8 cellular contexts compared by ENCODE assay signal in the genomic region with DNA sequence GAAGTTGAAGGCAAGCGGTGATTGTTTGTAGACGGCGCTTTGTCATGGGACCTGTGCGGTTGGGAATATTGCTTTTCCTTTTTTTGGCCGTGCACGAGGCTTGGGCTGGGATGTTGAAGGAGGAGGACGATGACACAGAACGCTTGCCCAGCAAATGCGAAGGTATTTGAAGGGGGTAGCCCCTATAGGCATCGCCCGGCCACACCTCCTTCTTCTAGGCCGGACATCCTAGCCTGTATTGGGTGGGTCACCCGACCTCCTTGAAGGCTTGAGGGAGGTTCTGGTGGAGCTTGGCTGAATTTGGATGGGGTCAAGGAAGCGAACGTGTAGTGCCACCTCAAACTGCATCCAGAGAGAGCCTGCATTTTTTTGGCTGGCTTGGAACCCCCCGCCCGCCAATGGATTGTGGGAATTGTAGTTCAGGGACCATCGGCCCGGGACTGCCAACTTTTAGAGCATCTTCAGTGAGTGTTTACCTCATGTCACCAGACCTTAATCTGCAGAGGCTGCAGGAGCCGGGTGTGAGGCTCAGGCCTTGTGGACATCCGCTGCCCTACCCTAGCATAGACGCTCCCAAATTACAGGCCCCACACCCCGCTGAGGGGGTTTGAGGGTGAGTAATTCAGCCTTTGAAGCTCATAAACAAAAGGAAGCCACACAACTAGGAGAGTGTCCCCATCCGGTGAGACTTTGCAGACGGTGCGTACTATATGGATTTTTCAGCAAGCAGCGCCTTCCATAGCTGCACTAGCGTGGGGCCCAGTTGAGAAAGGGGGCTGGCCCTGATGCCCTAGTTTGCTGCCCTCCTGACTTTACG. TPM values are rescaled to one million over a fixed set of nuclear protein-coding genes. Genes with fewer than 3 reads are reported as not detected.
DNase-seq lines count a peak whose midpoint lies in the region; ATAC-seq and TF ChIP-seq lines count a peak whose summit lies in the region.

No MANE protein-coding gene starts in this region.

- H3K27ac ChIP-seq in AG04450 (ENCODE audit: low read depth, low read length) (peak overlapping the region; percentile 74), fibroblast of lung (ENCODE audit: insufficient read depth, low read length) (peak overlapping the region; percentile 89)
- peak overlapping the region; percentile 88 for H3K27ac ChIP-seq in naive thymus-derived CD4-positive, alpha-beta T cell (ENCODE audit: low read depth, low read length)

- H3K4me3 ChIP-seq in AG04450 (ENCODE audit: low read depth, low read length) (peak overlapping the region; percentile 98), fibroblast of lung (replicated peaks in 1 of 4; ENCODE audit: control extremely low read depth in 1 of 4, insufficient read depth in 1 of 4, low read depth in 3 of 4, low read length in 4 of 4) (peak overlapping the region; percentile 79 to 96 (median 92))
- peak overlapping the region; percentile 100 for H3K4me3 ChIP-seq in naive thymus-derived CD4-positive, alpha-beta T cell (ENCODE audit: low read length)

- no peaks in the 10 kb centered on the region for H3K9me3 Mint-ChIP-seq in activated T-cell treated with anti-CD3 and anti-CD28 coated beads, Interleukin-2, amount 50 U/mL, for 72 hours
- H3K9me3 Mint-ChIP-seq in naive thymus-derived CD4-positive, alpha-beta T cell: peaks cover 0 to 3% (median 0%) of the 10 kb centered on the region in 11 donors
- H3K9me3 Mint-ChIP-seq in stimulated activated naive CD8-positive, alpha-beta T cell treated with anti-CD3 and anti-CD28 coated beads, Interleukin-15, Interleukin-2, amounts not matched to agents 100 ng/mL and 50 ng/mL, for 24 hours: no peaks in the 10 kb centered on the region

- peak; percentile 46 for ATAC-seq in GM18508 (IDR thresholded peaks at IDR 0.05; ENCODE audit: insufficient read depth, unreplicated experiment)
- ATAC-seq in HG03025 (IDR thresholded peaks at IDR 0.05; ENCODE audit: low FRiP score, unreplicated experiment): peak; percentile 31
- ATAC-seq in activated T-cell treated with anti-CD3 and anti-CD28 coated beads, Interleukin-2, amount 50 U/mL, for 72 hours (replicated peaks in 1 of 2): peak; percentile 81
- peak; percentile 68 for ATAC-seq in naive thymus-derived CD4-positive, alpha-beta T cell

- H3K27me3 ChIP-seq in AG04450 (ENCODE audit: control insufficient read depth, insufficient read depth, low read length) (no peaks in the 10 kb centered on the region), fibroblast of lung (ENCODE audit: control insufficient read depth, insufficient read depth, low read length) (no peaks in the 10 kb centered on the region)
- no peaks in the 10 kb centered on the region for H3K27me3 ChIP-seq in naive thymus-derived CD4-positive, alpha-beta T cell (ENCODE audit: control insufficient read depth in 2 of 2, insufficient read depth in 2 of 2, low read length in 2 of 2)

- CTCF ChIA-PET in AG04450 (lab: Charles Lee): interaction anchor here (0.5 to 2.2 kb wide), 3 partner anchors 10 to 65 kb away, joined by 4 to 11 read pairs (median 9); no protein-coding TSS in a partner anchor
- CTCF ChIA-PET in naive thymus-derived CD4-positive, alpha-beta T cell (lab: Charles Lee): interaction anchor here (0.6 to 1.0 kb wide), 7 partner anchors 9 to 743 kb away, joined by 3 to 8 read pairs (median 3); no protein-coding TSS in a partner anchor

- H3K9me3 ChIP-seq in AG04450 (ENCODE audit: control insufficient read depth, insufficient read depth, low read length) (no peaks in the 10 kb centered on the region), fibroblast of lung (ENCODE audit: control insufficient read depth, insufficient read depth, low read depth, low read length) (no peaks in the 10 kb centered on the region)
- H3K9me3 ChIP-seq in naive thymus-derived CD4-positive, alpha-beta T cell (ENCODE audit: control insufficient read depth in 2 of 3, low read length in 3 of 3): no peaks in the 10 kb centered on the region

- H3K4me2 ChIP-seq in fibroblast of lung (ENCODE audit: extremely low read depth, insufficient read depth, low read length): peak overlapping the region; percentile 79

- peak overlapping the region; percentile 99 for H3K27ac Mint-ChIP-seq in activated T-cell treated with anti-CD3 and anti-CD28 coated beads, Interleukin-2, amount 50 U/mL, for 72 hours
- peak overlapping the region; percentile 97 to 99 (median 98) for H3K27ac Mint-ChIP-seq in naive thymus-derived CD4-positive, alpha-beta T cell
- H3K27ac Mint-ChIP-seq in stimulated activated naive CD8-positive, alpha-beta T cell treated with anti-CD3 and anti-CD28 coated beads, Interleukin-15, Interleukin-2, amounts not matched to agents 100 ng/mL and 50 ng/mL, for 24 hours: peak overlapping the region; percentile 98

- peak overlapping the region; percentile 97 for H2AFZ ChIP-seq in fibroblast of lung (ENCODE audit: low read length)

- peak overlapping the region; percentile 63 for H3K9ac ChIP-seq in fibroblast of lung (ENCODE audit: insufficient read depth, low read length)

- H4K20me1 ChIP-seq in fibroblast of lung (ENCODE audit: control insufficient read depth, extremely low read depth, insufficient read depth, low read length): no peaks in the 10 kb centered on the region

- TF ChIP-seq CTCF in AG04450 (IDR thresholded peaks at IDR 0.05; ENCODE audit: low read depth, low read length): no peak
- no peak for TF ChIP-seq CTCF in fibroblast of lung (conservative IDR thresholded peaks at IDR 0.05 in 1 of 2, IDR thresholded peaks at IDR 0.05 in 1 of 2; ENCODE audit: low read depth in 1 of 2, low read length in 2 of 2)

- H3K79me2 ChIP-seq in fibroblast of lung (ENCODE audit: control insufficient read depth, insufficient read depth, low read length): peaks cover 16% of the 10 kb centered on the region

- POLR2A ChIA-PET in AG04450 (lab: Yijun Ruan, JAX): interaction anchor here (0.6 kb wide), 1 partner anchor 39 kb away, joined by 3 read pairs; the partner anchor contains the start of gene TRAPPC14
- POLR2A ChIA-PET in naive thymus-derived CD4-positive, alpha-beta T cell (lab: Charles Lee): interaction anchor here (0.6 to 7.6 kb wide), 25 partner anchors 8 to 703 kb away, joined by 3 to 107 read pairs (median 6); partner anchors contain the start of genes AP4M1, COPS6, GAL3ST4 and LAMTOR4

- DNase-seq in AG04450 (ENCODE audit: low read depth, low spot score) (no peak), NCI-H82 treated with DMSO at 0.1 percent for 48 hours (lab: John Stamatoyannopoulos, UW; ENCODE audit: unreplicated experiment) (peak; percentile 21), fibroblast of lung (ENCODE audit: low read depth in 2 of 2) (peak; percentile 51 to 65)
- DNase-seq in activated T-cell treated with anti-CD3 and anti-CD28 coated beads, Interleukin-2, amount 50 U/mL, for 72 hours: peak; percentile 71 to 73
- peak in 8 of 9 donors; percentile 67 to 79 (median 74) for DNase-seq in naive thymus-derived CD4-positive, alpha-beta T cell

- intact Hi-C loops in naive thymus-derived CD4-positive, alpha-beta T cell (cut with micrococcal nuclease): loop anchor here (1.0 to 2.0 kb wide), 8 partner anchors 7 to 553 kb away; partner anchors contain the start of genes AP4M1 (in 2 of the 2), MCM7 (in 2 of the 2), ZCWPW1 (in 2 of the 2) and GNB2 (in 1 of the 2)

- H3K4me1 ChIP-seq in fibroblast of lung (ENCODE audit: control insufficient read depth, extremely low read depth, insufficient read depth, low read length): peaks cover 3% of the 10 kb centered on the region
- H3K4me1 ChIP-seq in naive thymus-derived CD4-positive, alpha-beta T cell (ENCODE audit: control insufficient read depth in 2 of 2, insufficient read depth in 2 of 2, low read length in 2 of 2): peaks cover 12 to 19% of the 10 kb centered on the region in 2 donors

- no peaks in the 10 kb centered on the region for H3K27me3 Mint-ChIP-seq in activated T-cell treated with anti-CD3 and anti-CD28 coated beads, Interleukin-2, amount 50 U/mL, for 72 hours (ENCODE audit: low read depth)
- no peaks in the 10 kb centered on the region for H3K27me3 Mint-ChIP-seq in naive thymus-derived CD4-positive, alpha-beta T cell
- no peaks in the 10 kb centered on the region for H3K27me3 Mint-ChIP-seq in stimulated activated naive CD8-positive, alpha-beta T cell treated with anti-CD3 and anti-CD28 coated beads, Interleukin-15, Interleukin-2, amounts not matched to agents 100 ng/mL and 50 ng/mL, for 24 hours

- H3K4me3 Mint-ChIP-seq in activated T-cell treated with anti-CD3 and anti-CD28 coated beads, Interleukin-2, amount 50 U/mL, for 72 hours: peak overlapping the region; percentile 88 to 96
- peak overlapping the region; percentile 90 to 100 (median 98) for H3K4me3 Mint-ChIP-seq in naive thymus-derived CD4-positive, alpha-beta T cell
- H3K4me3 Mint-ChIP-seq in stimulated activated naive CD8-positive, alpha-beta T cell treated with anti-CD3 and anti-CD28 coated beads, Interleukin-15, Interleukin-2, amounts not matched to agents 100 ng/mL and 50 ng/mL, for 24 hours: peak overlapping the region; percentile 96

- peaks cover 31% of the 10 kb centered on the region for H3K4me1 Mint-ChIP-seq in activated T-cell treated with anti-CD3 and anti-CD28 coated beads, Interleukin-2, amount 50 U/mL, for 72 hours (ENCODE audit: low read depth)
- H3K4me1 Mint-ChIP-seq in naive thymus-derived CD4-positive, alpha-beta T cell: peaks cover 18 to 42% (median 35%) of the 10 kb centered on the region in 7 donors
- H3K4me1 Mint-ChIP-seq in stimulated activated naive CD8-positive, alpha-beta T cell treated with anti-CD3 and anti-CD28 coated beads, Interleukin-15, Interleukin-2, amounts not matched to agents 100 ng/mL and 50 ng/mL, for 24 hours (ENCODE audit: low read depth): peaks cover 31% of the 10 kb centered on the region

- H3K36me3 Mint-ChIP-seq in activated T-cell treated with anti-CD3 and anti-CD28 coated beads, Interleukin-2, amount 50 U/mL, for 72 hours (ENCODE audit: insufficient read depth in 2 of 2): no peaks in the 10 kb centered on the region
- H3K36me3 Mint-ChIP-seq in naive thymus-derived CD4-positive, alpha-beta T cell: peaks cover 0 to 12% (median 4%) of the 10 kb centered on the region in 5 donors
- H3K36me3 Mint-ChIP-seq in stimulated activated naive CD8-positive, alpha-beta T cell treated with anti-CD3 and anti-CD28 coated beads, Interleukin-15, Interleukin-2, amounts not matched to agents 100 ng/mL and 50 ng/mL, for 24 hours (ENCODE audit: low read depth): peaks cover 13% of the 10 kb centered on the region

- peaks cover 3% of the 10 kb centered on the region for H3K36me3 ChIP-seq in fibroblast of lung (ENCODE audit: control insufficient read depth, insufficient read depth, low read length)
- H3K36me3 ChIP-seq in naive thymus-derived CD4-positive, alpha-beta T cell (ENCODE audit: control insufficient read depth in 2 of 3, insufficient read depth in 3 of 3, low read length in 3 of 3): peaks cover 0 to 25% (median 0%) of the 10 kb centered on the region in 3 experiments

RNA-seq across cellular contexts. Expression of gene CNPY4, which starts 0.5 kb away (rescaled TPM):
- polyA plus RNA-seq in AG04450 (2011; rRNA removed) (26.3 and 29.7 TPM in 2 replicates), fibroblast of lung (29.1 and 40.7 TPM in 2 replicates)
- polyA minus RNA-seq in AG04450 (2011; rRNA and poly(A)+ RNA removed): 11.5 and 16.5 TPM in 2 replicates
- total RNA-seq in activated T-cell treated with anti-CD3 and anti-CD28 coated beads, Interleukin-2, amount 50 U/mL, for 72 hours: 10 to 100 TPM; 11.1 to 18.8 TPM
- 21.6 and 38.3 TPM in 2 replicates for total RNA-seq in fibroblast of lung
- polyA plus RNA-seq in fibroblast of lung (2012): 26.7 and 37.4 TPM in 2 replicates
- 3.8 and 9.9 TPM in 2 replicates for polyA minus RNA-seq in fibroblast of lung (ENCODE audit: low replicate concordance)
- total RNA-seq in naive thymus-derived CD4-positive, alpha-beta T cell: 10 to 100 TPM; 22.1 to 68.2 (median 40.3) TPM
- 10 to 100 TPM; 21.5 to 22.3 TPM for polyA plus RNA-seq in naive thymus-derived CD4-positive, alpha-beta T cell

RNA-seq across cellular contexts. Expression of gene TAF6, which starts 0.8 kb away (rescaled TPM):
- polyA plus RNA-seq in AG04450 (2011; rRNA removed) (28.2 and 31.2 TPM in 2 replicates), fibroblast of lung (16.2 and 23.6 TPM in 2 replicates)
- polyA minus RNA-seq in AG04450 (2011; rRNA and poly(A)+ RNA removed): 36.5 and 42.4 TPM in 2 replicates
- total RNA-seq in activated T-cell treated with anti-CD3 and anti-CD28 coated beads, Interleukin-2, amount 50 U/mL, for 72 hours: 10 to 100 TPM; 76.7 to 88.1 TPM
- total RNA-seq in fibroblast of lung: 33.1 and 41.5 TPM in 2 replicates
- 51.1 and 72.1 TPM in 2 replicates for polyA plus RNA-seq in fibroblast of lung (2012)
- 83.9 and 107 TPM in 2 replicates for polyA minus RNA-seq in fibroblast of lung (ENCODE audit: low replicate concordance)
- total RNA-seq in naive thymus-derived CD4-positive, alpha-beta T cell: 10 to 100 TPM; 39.5 to 68.1 (median 55.0) TPM
- polyA plus RNA-seq in naive thymus-derived CD4-positive, alpha-beta T cell: 10 to 100 TPM; 30.8 to 45.0 TPM

RNA-seq across cellular contexts. Expression of gene MBLAC1, which starts 6.9 kb away (rescaled TPM):
- polyA plus RNA-seq in AG04450 (2011; rRNA removed): 0.55 and 0.56 TPM in 2 replicates
- polyA minus RNA-seq in AG04450 (2011; rRNA and poly(A)+ RNA removed): 0.41 and 0.61 TPM in 2 replicates
- 1 to 10 TPM; 3.2 to 3.4 TPM for total RNA-seq in activated T-cell treated with anti-CD3 and anti-CD28 coated beads, Interleukin-2, amount 50 U/mL, for 72 hours
- total RNA-seq in fibroblast of lung: 1.8 and 2.5 TPM in 2 replicates
- 0.75 and 1.1 TPM in 2 replicates for polyA plus RNA-seq in fibroblast of lung
- polyA plus RNA-seq in fibroblast of lung (2012): 1.9 and 2.2 TPM in 2 replicates
- not detected in 2 replicates for polyA minus RNA-seq in fibroblast of lung (ENCODE audit: low replicate concordance)
- total RNA-seq in naive thymus-derived CD4-positive, alpha-beta T cell: 1 to 10 TPM; 4.5 to 6.3 (median 5.8) TPM
- 1 to 10 TPM; 1.5 to 2.3 TPM for polyA plus RNA-seq in naive thymus-derived CD4-positive, alpha-beta T cell

RNA-seq across cellular contexts. Expression of gene AP4M1, which starts 18.5 kb away (rescaled TPM):
- polyA plus RNA-seq in AG04450 (2011; rRNA removed) (25.4 and 26.1 TPM in 2 replicates), fibroblast of lung (19.6 and 22.1 TPM in 2 replicates)
- polyA minus RNA-seq in AG04450 (2011; rRNA and poly(A)+ RNA removed): 31.1 and 42.8 TPM in 2 replicates
- 10 to 100 TPM in 1 of 2 donors, 1 to 10 TPM in 1; 9.3 to 10.5 TPM for total RNA-seq in activated T-cell treated with anti-CD3 and anti-CD28 coated beads, Interleukin-2, amount 50 U/mL, for 72 hours
- total RNA-seq in fibroblast of lung: 17.2 and 30.3 TPM in 2 replicates
- 16.6 and 23.8 TPM in 2 replicates for polyA plus RNA-seq in fibroblast of lung (2012)
- 33.3 and 35.8 TPM in 2 replicates for polyA minus RNA-seq in fibroblast of lung (ENCODE audit: low replicate concordance)
- 10 to 100 TPM in 3 of 5 experiments, 1 to 10 TPM in 2; 7.5 to 13.8 (median 11.0) TPM for total RNA-seq in naive thymus-derived CD4-positive, alpha-beta T cell
- polyA plus RNA-seq in naive thymus-derived CD4-positive, alpha-beta T cell: 1 to 10 TPM; 2.6 to 5.1 TPM

RNA-seq across cellular contexts. Expression of gene MCM7, which starts 18.7 kb away (rescaled TPM):
- polyA plus RNA-seq in AG04450 (2011; rRNA removed) (39.5 and 44.2 TPM in 2 replicates), fibroblast of lung (34.3 and 110 TPM in 2 replicates)
- polyA minus RNA-seq in AG04450 (2011; rRNA and poly(A)+ RNA removed): 56.9 and 63.1 TPM in 2 replicates
- 100 to 1,000 TPM; 270 to 332 TPM for total RNA-seq in activated T-cell treated with anti-CD3 and anti-CD28 coated beads, Interleukin-2, amount 50 U/mL, for 72 hours
- total RNA-seq in fibroblast of lung: 16.7 and 24.4 TPM in 2 replicates
- 35.8 and 138 TPM in 2 replicates for polyA plus RNA-seq in fibroblast of lung (2012)
- polyA minus RNA-seq in fibroblast of lung (ENCODE audit: low replicate concordance): 53.4 and 271 TPM in 2 replicates
- 100 to 1,000 TPM in 4 of 5 experiments, 10 to 100 TPM in 1; 80.3 to 263 (median 168) TPM for total RNA-seq in naive thymus-derived CD4-positive, alpha-beta T cell
- 10 to 100 TPM; 29.5 to 49.9 TPM for polyA plus RNA-seq in naive thymus-derived CD4-positive, alpha-beta T cell

Comparison
In these comparisons a context has a peak if more than half of its experiments do, and no peak if none do; other contexts are left out.
1. ATAC-seq: peak in every context shown above with its lines; median percentile 81 in activated T-cell treated with anti-CD3 and anti-CD28 coated beads, Interleukin-2, amount 50 U/mL, for 72 hours; 68 in naive thymus-derived CD4-positive, alpha-beta T cell; 46 in GM18508; 31 in HG03025.